ENCODE assay signal across 8 cellular contexts in genomic region chr16:87850009-87851006, GRCh38. TPM values are rescaled to one million over a fixed set of nuclear protein-coding genes. Genes with fewer than 3 reads are reported as not detected.
A peak's percentile ranks its signal among the peaks of the same experiment; 100 is the strongest.
DNase-seq lines count a peak whose midpoint lies in the region; ATAC-seq and TF ChIP-seq lines count a peak whose summit lies in the region.

No MANE protein-coding gene starts in this region.

- no peak overlapping the region for H3K4me2 ChIP-seq in parathyroid adenoma (ENCODE audit: low read length)

- no peaks in the 10 kb centered on the region for H3K79me2 ChIP-seq in parathyroid adenoma

- intact Hi-C loops in Panc1 (cut with micrococcal nuclease; ENCODE audit: unreplicated experiment), result no loop called here

- no peak overlapping the region for H3K9ac ChIP-seq in parathyroid adenoma

- no peak overlapping the region for H2AFZ ChIP-seq in parathyroid adenoma

- peak; percentile 85 for TF ChIP-seq CTCF in AG04450 (IDR thresholded peaks at IDR 0.05; ENCODE audit: low read depth, low read length)
- peak; percentile 92 for TF ChIP-seq CTCF in GM20000 (IDR thresholded peaks at IDR 0.05; ENCODE audit: extremely low read depth, missing control alignments)
- peak; percentile 92 for TF ChIP-seq CTCF in Panc1 (IDR thresholded peaks at IDR 0.05)
- TF ChIP-seq CTCF in fibroblast of pulmonary artery (IDR thresholded peaks at IDR 0.05; ENCODE audit: low read length, missing control alignments), result peak; percentile 89
- TF ChIP-seq CTCF in parathyroid adenoma (IDR thresholded peaks at IDR 0.05), result peak; percentile 87

- no peaks in the 10 kb centered on the region for H3K27me3 ChIP-seq in AG04450 (ENCODE audit: control insufficient read depth, insufficient read depth, low read length)
- no peaks in the 10 kb centered on the region for H3K27me3 ChIP-seq in Panc1 (ENCODE audit: control insufficient read depth, insufficient read depth, low read length)
- no peaks in the 10 kb centered on the region for H3K27me3 ChIP-seq in parathyroid adenoma (ENCODE audit: control insufficient read depth, insufficient read depth, low read length)

- H3K4me3 ChIP-seq in AG04450 (ENCODE audit: low read depth, low read length) (no peak overlapping the region), Panc1 (ENCODE audit: low read depth in 2 of 2, low read length in 2 of 2) (no peak overlapping the region), fibroblast of pulmonary artery (replicated peaks; ENCODE audit: low read depth, low read length) (no peak overlapping the region), parathyroid adenoma (ENCODE audit: low read depth, low read length) (no peak overlapping the region)

- H3K36me3 ChIP-seq in Panc1 (ENCODE audit: control insufficient read depth, insufficient read depth, low read length) (peaks cover 4% of the 10 kb centered on the region), parathyroid adenoma (ENCODE audit: control insufficient read depth, insufficient read depth, low read length) (no peaks in the 10 kb centered on the region)

- no TSS peak for BruUV-seq in Panc1 (replicated peaks; lab: Mats Ljungman, UMichigan)

- H3K4me1 ChIP-seq in Panc1 (ENCODE audit: control insufficient read depth, insufficient read depth, low read length) (peaks cover 76% of the 10 kb centered on the region), parathyroid adenoma (peaks cover 5% of the 10 kb centered on the region)

- CTCF ChIA-PET in AG04450 (lab: Charles Lee), result interaction anchor here (0.7 to 3.4 kb wide), 19 partner anchors 10 to 77 kb away, joined by 3 to 46 read pairs (median 7); partner anchors contain the start of gene SLC7A5
- CTCF ChIA-PET in Panc1 (lab: Charles Lee), result interaction anchor here (0.6 to 1.8 kb wide), 4 partner anchors 16 to 71 kb away, joined by 3 to 16 read pairs (median 10); no protein-coding TSS in a partner anchor

- in situ Hi-C loops in Panc1 (cut with HindIII; ENCODE audit: low pct_unique_long_range_greater_than_20kb, low sequenced_read_pairs), result no loop called here

- no peaks in the 10 kb centered on the region for H3K9me3 ChIP-seq in AG04450 (ENCODE audit: control insufficient read depth, insufficient read depth, low read length)
- no peaks in the 10 kb centered on the region for H3K9me3 ChIP-seq in Panc1 (ENCODE audit: control insufficient read depth, insufficient read depth, low read depth, low read length)
- H3K9me3 ChIP-seq in parathyroid adenoma (ENCODE audit: control insufficient read depth, low read length), result no peaks in the 10 kb centered on the region

- peak overlapping the region; percentile 11 for H3K27ac ChIP-seq in AG04450 (ENCODE audit: low read depth, low read length)
- peak overlapping the region; percentile 94 for H3K27ac ChIP-seq in Panc1 (ENCODE audit: low read length)
- no peak overlapping the region for H3K27ac ChIP-seq in parathyroid adenoma

- ATAC-seq in Panc1 (peak; percentile 11), HG03045 (IDR thresholded peaks at IDR 0.05; ENCODE audit: unreplicated experiment) (no peak)

- no peak for DNase-seq in AG04450 (ENCODE audit: low read depth, low spot score)
- DNase-seq in GM20000 (ENCODE audit: low spot score), result peak; percentile 87
- DNase-seq in Panc1 (ENCODE audit: low read depth, low spot score), result no peak
- peak; percentile 57 to 75 for DNase-seq in activated T-helper 1 cell treated with anti-CD3 and anti-CD28 coated beads, Interleukin-2, amount 50 U/mL, for 16 hours (ENCODE audit: low read depth in 1 of 2, low spot score in 1 of 2)
- peak; percentile 51 for DNase-seq in fibroblast of pulmonary artery (ENCODE audit: low read depth)
- DNase-seq in NCI-H2029 treated with DMSO at 0.1 percent for 48 hours (lab: John Stamatoyannopoulos, UW), result no peak

- POLR2A ChIA-PET in AG04450 (lab: Yijun Ruan, JAX) (interaction anchor here (0.7 to 1.0 kb wide), 2 partner anchors 21 to 43 kb away, joined by 3 read pairs; no protein-coding TSS in a partner anchor), Panc1 (lab: Charles Lee) (no interaction called here)

RNA-seq across cellular contexts. Expression of gene SLC7A5, which starts 19.0 kb away (rescaled TPM):
- polyA plus RNA-seq in AG04450 (2011; rRNA removed), result 17.9 and 29.3 TPM in 2 replicates
- 19.7 and 23.8 TPM in 2 replicates for polyA minus RNA-seq in AG04450 (2011; rRNA and poly(A)+ RNA removed)
- 231 TPM for total RNA-seq in Panc1 (2021; ENCODE audit: unreplicated experiment)
- 265 TPM for polyA plus RNA-seq in Panc1 (2012; ENCODE audit: insufficient read length)

Comparison
In these comparisons a context has a peak if more than half of its experiments do, and no peak if none do; other contexts are left out.
1. DNase-seq: peak in GM20000 (single experiment), activated T-helper 1 cell treated with anti-CD3 and anti-CD28 coated beads, Interleukin-2, amount 50 U/mL, for 16 hours (2 of 2) and fibroblast of pulmonary artery (single experiment); none in AG04450 (single experiment), Panc1 (single experiment) and NCI-H2029 treated with DMSO at 0.1 percent for 48 hours (single experiment).
2. Peak in every context shown above with its lines, with median percentiles within 50 percentile points of each other: CTCF ChIP-seq.